In the genomic region with DNA sequence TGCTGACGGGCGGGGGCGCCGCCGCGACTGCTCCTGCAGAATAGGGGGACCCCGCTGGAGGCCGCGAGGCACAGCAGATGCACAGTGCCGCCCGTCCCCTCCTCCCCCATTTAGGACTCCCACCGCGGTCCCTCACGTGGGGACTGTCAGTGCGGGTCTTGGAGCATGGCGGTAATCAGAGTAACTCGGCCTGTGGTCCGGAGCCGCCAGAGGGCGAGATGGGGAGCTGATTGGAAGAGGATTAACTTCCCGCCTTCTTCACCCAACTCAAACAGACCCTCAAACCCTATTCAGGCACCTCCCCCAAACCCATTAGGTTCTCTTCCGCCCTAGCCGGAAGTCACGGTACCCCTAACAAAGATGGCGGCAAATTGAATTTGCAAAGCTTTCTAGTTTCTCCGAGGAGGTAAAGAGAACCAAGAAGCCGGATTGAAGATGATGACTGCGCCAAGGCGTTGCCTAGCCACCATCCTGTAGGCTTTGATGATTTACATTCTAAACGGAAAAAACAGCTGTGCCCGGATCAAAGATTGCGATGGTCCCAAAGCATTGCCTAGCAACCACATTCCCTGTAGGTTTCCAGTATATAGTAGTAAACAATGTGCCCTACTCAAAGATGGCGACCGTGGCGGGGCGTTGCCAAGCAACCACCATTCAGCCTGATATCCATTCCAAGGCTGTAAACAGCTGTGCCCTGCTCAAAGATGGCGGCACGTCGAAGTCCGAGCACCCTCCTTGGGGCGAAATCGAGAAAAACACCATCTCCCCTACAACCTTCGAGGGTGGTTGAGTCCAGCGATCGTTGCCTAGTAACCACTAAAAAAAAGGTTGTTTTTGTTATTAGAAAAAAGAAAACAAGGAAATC, we compare ENCODE assay signal across 1 cellular context.
TF ChIP-seq lines count a peak whose summit lies in the region.

A gene with protein sequence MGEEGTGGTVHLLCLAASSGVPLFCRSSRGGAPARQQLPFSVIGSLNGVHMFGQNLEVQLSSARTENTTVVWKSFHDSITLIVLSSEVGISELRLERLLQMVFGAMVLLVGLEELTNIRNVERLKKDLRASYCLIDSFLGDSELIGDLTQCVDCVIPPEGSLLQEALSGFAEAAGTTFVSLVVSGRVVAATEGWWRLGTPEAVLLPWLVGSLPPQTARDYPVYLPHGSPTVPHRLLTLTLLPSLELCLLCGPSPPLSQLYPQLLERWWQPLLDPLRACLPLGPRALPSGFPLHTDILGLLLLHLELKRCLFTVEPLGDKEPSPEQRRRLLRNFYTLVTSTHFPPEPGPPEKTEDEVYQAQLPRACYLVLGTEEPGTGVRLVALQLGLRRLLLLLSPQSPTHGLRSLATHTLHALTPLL (minus strand): TSS at position 296 of the 865 bp plus-strand sequence. CDS start 186 bp downstream, at position 110.

TF ChIP-seq in K562, 482 proteins besides CTCF, POLR2A, EP300 and RAD21 (continued from another document and continues in another):
- no peak for TF ChIP-seq ZNF696 (CRISPR knock-in tag; conservative IDR thresholded peaks at IDR 0.05)
- no peak for TF ChIP-seq STAT5B (CRISPR knock-in tag; IDR thresholded peaks at IDR 0.05)
- no peak for TF ChIP-seq HNRNPK (IDR thresholded peaks at IDR 0.05; ENCODE audit: low read depth, low read length, poor library complexity, severe bottlenecking)
- TF ChIP-seq TBL1XR1 (IDR thresholded peaks at IDR 0.05; ENCODE audit: low read length in 2 of 2): no peak
- TF ChIP-seq, protein P1, sequence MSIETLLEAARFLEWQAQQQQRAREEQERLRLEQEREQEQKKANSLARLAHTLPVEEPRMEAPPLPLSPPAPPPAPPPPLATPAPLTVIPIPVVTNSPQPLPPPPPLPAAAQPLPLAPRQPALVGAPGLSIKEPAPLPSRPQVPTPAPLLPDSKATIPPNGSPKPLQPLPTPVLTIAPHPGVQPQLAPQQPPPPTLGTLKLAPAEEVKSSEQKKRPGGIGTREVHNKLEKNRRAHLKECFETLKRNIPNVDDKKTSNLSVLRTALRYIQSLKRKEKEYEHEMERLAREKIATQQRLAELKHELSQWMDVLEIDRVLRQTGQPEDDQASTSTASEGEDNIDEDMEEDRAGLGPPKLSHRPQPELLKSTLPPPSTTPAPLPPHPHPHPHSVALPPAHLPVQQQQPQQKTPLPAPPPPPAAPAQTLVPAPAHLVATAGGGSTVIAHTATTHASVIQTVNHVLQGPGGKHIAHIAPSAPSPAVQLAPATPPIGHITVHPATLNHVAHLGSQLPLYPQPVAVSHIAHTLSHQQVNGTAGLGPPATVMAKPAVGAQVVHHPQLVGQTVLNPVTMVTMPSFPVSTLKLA (conservative IDR thresholded peaks at IDR 0.05): peak; percentile 65 to 69
- no peak for TF ChIP-seq MED1 (CRISPR knock-in tag; IDR thresholded peaks at IDR 0.05; ENCODE audit: borderline replicate concordance)
- TF ChIP-seq, protein P2, sequence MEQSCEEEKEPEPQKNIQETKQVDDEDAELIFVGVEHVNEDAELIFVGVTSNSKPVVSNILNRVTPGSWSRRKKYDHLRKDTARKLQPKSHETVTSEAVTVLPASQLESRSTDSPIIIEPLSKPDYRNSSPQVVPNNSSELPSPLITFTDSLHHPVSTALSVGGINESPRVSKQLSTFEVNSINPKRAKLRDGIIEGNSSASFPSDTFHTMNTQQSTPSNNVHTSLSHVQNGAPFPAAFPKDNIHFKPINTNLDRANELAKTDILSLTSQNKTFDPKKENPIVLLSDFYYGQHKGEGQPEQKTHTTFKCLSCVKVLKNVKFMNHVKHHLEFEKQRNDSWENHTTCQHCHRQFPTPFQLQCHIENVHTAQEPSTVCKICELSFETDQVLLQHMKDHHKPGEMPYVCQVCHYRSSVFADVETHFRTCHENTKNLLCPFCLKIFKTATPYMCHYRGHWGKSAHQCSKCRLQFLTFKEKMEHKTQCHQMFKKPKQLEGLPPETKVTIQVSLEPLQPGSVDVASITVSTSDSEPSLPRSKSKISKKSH (CRISPR knock-in tag; IDR thresholded peaks at IDR 0.05): no peak
- no peak for TF ChIP-seq MIER1 (IDR thresholded peaks at IDR 0.05; ENCODE audit: low read depth)
- no peak for TF ChIP-seq PTTG1 (tag; IDR thresholded peaks at IDR 0.05; ENCODE audit: low read depth)
- TF ChIP-seq MCM7 (IDR thresholded peaks at IDR 0.05): no peak
- no peak for TF ChIP-seq CAMTA2 (CRISPR knock-in tag; conservative IDR thresholded peaks at IDR 0.05)
- 0 out of 2 replicates have a peak, but pooled peaks have one; percentile 2 for TF ChIP-seq ARID1B (IDR thresholded peaks at IDR 0.05)
- TF ChIP-seq ZNF436 (CRISPR knock-in tag; IDR thresholded peaks at IDR 0.05): no peak
- TF ChIP-seq TARDBP (IDR thresholded peaks at IDR 0.05): no peak
- TF ChIP-seq ZSCAN29 (IDR thresholded peaks at IDR 0.05): no peak
- TF ChIP-seq FOSL1 (tag; conservative IDR thresholded peaks at IDR 0.05): peak; percentile 35; the same call in 1 of the 2 replicates
- no peak for TF ChIP-seq NCOA2 (IDR thresholded peaks at IDR 0.05; ENCODE audit: partially characterized antibody in 2 of 2)
- TF ChIP-seq, protein P3, sequence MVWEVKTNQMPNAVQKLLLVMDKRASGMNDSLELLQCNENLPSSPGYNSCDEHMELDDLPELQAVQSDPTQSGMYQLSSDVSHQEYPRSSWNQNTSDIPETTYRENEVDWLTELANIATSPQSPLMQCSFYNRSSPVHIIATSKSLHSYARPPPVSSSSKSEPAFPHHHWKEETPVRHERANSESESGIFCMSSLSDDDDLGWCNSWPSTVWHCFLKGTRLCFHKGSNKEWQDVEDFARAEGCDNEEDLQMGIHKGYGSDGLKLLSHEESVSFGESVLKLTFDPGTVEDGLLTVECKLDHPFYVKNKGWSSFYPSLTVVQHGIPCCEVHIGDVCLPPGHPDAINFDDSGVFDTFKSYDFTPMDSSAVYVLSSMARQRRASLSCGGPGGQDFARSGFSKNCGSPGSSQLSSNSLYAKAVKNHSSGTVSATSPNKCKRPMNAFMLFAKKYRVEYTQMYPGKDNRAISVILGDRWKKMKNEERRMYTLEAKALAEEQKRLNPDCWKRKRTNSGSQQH (CRISPR knock-in tag; IDR thresholded peaks at IDR 0.05): no peak
- TF ChIP-seq SIN3B (IDR thresholded peaks at IDR 0.05; ENCODE audit: low read depth): peak; percentile 64; the same call in 1 of the 2 replicates
- no peak for TF ChIP-seq RBBP5 (IDR thresholded peaks at IDR 0.05; ENCODE audit: borderline replicate concordance, insufficient read depth, low read length, poor library complexity, severe bottlenecking)
- no peak for TF ChIP-seq SRSF7 (optimal IDR thresholded peaks at IDR 0.05; ENCODE audit: low read depth, low read length)
- TF ChIP-seq CBX1 (IDR thresholded peaks at IDR 0.05; ENCODE audit: low read depth): no peak
- TF ChIP-seq, protein P4, sequence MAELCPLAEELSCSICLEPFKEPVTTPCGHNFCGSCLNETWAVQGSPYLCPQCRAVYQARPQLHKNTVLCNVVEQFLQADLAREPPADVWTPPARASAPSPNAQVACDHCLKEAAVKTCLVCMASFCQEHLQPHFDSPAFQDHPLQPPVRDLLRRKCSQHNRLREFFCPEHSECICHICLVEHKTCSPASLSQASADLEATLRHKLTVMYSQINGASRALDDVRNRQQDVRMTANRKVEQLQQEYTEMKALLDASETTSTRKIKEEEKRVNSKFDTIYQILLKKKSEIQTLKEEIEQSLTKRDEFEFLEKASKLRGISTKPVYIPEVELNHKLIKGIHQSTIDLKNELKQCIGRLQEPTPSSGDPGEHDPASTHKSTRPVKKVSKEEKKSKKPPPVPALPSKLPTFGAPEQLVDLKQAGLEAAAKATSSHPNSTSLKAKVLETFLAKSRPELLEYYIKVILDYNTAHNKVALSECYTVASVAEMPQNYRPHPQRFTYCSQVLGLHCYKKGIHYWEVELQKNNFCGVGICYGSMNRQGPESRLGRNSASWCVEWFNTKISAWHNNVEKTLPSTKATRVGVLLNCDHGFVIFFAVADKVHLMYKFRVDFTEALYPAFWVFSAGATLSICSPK (IDR thresholded peaks at IDR 0.05; ENCODE audit: borderline replicate concordance): no peak
- no peak for TF ChIP-seq KDM5B (IDR thresholded peaks at IDR 0.05; ENCODE audit: insufficient replicate concordance, low read depth, low read length)
- no peak for TF ChIP-seq ZNF324 (CRISPR knock-in tag; IDR thresholded peaks at IDR 0.05)
- TF ChIP-seq, protein P5, sequence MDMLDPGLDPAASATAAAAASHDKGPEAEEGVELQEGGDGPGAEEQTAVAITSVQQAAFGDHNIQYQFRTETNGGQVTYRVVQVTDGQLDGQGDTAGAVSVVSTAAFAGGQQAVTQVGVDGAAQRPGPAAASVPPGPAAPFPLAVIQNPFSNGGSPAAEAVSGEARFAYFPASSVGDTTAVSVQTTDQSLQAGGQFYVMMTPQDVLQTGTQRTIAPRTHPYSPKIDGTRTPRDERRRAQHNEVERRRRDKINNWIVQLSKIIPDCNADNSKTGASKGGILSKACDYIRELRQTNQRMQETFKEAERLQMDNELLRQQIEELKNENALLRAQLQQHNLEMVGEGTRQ (CRISPR knock-in tag; IDR thresholded peaks at IDR 0.05): no peak
- 0 out of 2 replicates have a peak, but pooled peaks have one; percentile 14 for TF ChIP-seq CEBPG (CRISPR knock-in tag; IDR thresholded peaks at IDR 0.05)
- TF ChIP-seq CEBPG (tag; conservative IDR thresholded peaks at IDR 0.05 in 1 of 2, IDR thresholded peaks at IDR 0.05 in 1 of 2): no peak
- no peak for TF ChIP-seq ZNF124 (CRISPR knock-in tag; IDR thresholded peaks at IDR 0.05)
- peak; percentile 29; the same call in 1 of the 2 replicates for TF ChIP-seq EGR1 (conservative IDR thresholded peaks at IDR 0.05)
- no peak for TF ChIP-seq ZNF253 (CRISPR knock-in tag; conservative IDR thresholded peaks at IDR 0.05)
- TF ChIP-seq CBFA2T3 (IDR thresholded peaks at IDR 0.05): no peak
- no peak for TF ChIP-seq EZH2 (IDR thresholded peaks at IDR 0.05; ENCODE audit: borderline replicate concordance, low read depth, low read length)
- TF ChIP-seq, protein P6, sequence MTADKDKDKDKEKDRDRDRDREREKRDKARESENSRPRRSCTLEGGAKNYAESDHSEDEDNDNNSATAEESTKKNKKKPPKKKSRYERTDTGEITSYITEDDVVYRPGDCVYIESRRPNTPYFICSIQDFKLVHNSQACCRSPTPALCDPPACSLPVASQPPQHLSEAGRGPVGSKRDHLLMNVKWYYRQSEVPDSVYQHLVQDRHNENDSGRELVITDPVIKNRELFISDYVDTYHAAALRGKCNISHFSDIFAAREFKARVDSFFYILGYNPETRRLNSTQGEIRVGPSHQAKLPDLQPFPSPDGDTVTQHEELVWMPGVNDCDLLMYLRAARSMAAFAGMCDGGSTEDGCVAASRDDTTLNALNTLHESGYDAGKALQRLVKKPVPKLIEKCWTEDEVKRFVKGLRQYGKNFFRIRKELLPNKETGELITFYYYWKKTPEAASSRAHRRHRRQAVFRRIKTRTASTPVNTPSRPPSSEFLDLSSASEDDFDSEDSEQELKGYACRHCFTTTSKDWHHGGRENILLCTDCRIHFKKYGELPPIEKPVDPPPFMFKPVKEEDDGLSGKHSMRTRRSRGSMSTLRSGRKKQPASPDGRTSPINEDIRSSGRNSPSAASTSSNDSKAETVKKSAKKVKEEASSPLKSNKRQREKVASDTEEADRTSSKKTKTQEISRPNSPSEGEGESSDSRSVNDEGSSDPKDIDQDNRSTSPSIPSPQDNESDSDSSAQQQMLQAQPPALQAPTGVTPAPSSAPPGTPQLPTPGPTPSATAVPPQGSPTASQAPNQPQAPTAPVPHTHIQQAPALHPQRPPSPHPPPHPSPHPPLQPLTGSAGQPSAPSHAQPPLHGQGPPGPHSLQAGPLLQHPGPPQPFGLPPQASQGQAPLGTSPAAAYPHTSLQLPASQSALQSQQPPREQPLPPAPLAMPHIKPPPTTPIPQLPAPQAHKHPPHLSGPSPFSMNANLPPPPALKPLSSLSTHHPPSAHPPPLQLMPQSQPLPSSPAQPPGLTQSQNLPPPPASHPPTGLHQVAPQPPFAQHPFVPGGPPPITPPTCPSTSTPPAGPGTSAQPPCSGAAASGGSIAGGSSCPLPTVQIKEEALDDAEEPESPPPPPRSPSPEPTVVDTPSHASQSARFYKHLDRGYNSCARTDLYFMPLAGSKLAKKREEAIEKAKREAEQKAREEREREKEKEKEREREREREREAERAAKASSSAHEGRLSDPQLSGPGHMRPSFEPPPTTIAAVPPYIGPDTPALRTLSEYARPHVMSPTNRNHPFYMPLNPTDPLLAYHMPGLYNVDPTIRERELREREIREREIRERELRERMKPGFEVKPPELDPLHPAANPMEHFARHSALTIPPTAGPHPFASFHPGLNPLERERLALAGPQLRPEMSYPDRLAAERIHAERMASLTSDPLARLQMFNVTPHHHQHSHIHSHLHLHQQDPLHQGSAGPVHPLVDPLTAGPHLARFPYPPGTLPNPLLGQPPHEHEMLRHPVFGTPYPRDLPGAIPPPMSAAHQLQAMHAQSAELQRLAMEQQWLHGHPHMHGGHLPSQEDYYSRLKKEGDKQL (CRISPR knock-in tag; IDR thresholded peaks at IDR 0.05; ENCODE audit: borderline replicate concordance): no peak
- no peak for TF ChIP-seq ZNF175 (CRISPR knock-in tag; IDR thresholded peaks at IDR 0.05; ENCODE audit: low read depth)
- TF ChIP-seq, protein P7, sequence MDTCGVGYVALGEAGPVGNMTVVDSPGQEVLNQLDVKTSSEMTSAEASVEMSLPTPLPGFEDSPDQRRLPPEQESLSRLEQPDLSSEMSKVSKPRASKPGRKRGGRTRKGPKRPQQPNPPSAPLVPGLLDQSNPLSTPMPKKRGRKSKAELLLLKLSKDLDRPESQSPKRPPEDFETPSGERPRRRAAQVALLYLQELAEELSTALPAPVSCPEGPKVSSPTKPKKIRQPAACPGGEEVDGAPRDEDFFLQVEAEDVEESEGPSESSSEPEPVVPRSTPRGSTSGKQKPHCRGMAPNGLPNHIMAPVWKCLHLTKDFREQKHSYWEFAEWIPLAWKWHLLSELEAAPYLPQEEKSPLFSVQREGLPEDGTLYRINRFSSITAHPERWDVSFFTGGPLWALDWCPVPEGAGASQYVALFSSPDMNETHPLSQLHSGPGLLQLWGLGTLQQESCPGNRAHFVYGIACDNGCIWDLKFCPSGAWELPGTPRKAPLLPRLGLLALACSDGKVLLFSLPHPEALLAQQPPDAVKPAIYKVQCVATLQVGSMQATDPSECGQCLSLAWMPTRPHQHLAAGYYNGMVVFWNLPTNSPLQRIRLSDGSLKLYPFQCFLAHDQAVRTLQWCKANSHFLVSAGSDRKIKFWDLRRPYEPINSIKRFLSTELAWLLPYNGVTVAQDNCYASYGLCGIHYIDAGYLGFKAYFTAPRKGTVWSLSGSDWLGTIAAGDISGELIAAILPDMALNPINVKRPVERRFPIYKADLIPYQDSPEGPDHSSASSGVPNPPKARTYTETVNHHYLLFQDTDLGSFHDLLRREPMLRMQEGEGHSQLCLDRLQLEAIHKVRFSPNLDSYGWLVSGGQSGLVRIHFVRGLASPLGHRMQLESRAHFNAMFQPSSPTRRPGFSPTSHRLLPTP (IDR thresholded peaks at IDR 0.05; ENCODE audit: borderline replicate concordance, extremely low read depth, insufficient read length): no peak
- TF ChIP-seq RAD51 (IDR thresholded peaks at IDR 0.05; ENCODE audit: borderline replicate concordance, low read depth): no peak
- no peak for TF ChIP-seq ZNF133 (CRISPR knock-in tag; IDR thresholded peaks at IDR 0.05)
